In genomic region chr13:91351123-91351522, GRCh38 we compare ENCODE assay signal across 1 cellular context.
TF ChIP-seq lines count a peak whose summit lies in the region.

No MANE protein-coding gene starts in this region.

TF ChIP-seq in HepG2, 621 proteins besides CTCF, POLR2A, EP300 and RAD21:
- TF ChIP-seq RBM22 (optimal IDR thresholded peaks at IDR 0.05; ENCODE audit: low read length), result peak; percentile 76
- no peak for TF ChIP-seq NFIB (CRISPR knock-in tag; IDR thresholded peaks at IDR 0.05; ENCODE audit: borderline replicate concordance)
- no peak for TF ChIP-seq RARG (CRISPR knock-in tag; IDR thresholded peaks at IDR 0.05; ENCODE audit: low read depth)
- TF ChIP-seq PCBP2 (optimal IDR thresholded peaks at IDR 0.05; ENCODE audit: low read depth, low read length, poor library complexity, severe bottlenecking), result no peak
- TF ChIP-seq ELF1 (CRISPR knock-in tag; IDR thresholded peaks at IDR 0.05), result no peak
- TF ChIP-seq ZNF510 (CRISPR knock-in tag; IDR thresholded peaks at IDR 0.05; ENCODE audit: low read depth), result no peak
- no peak for TF ChIP-seq DDIT3 (CRISPR knock-in tag; IDR thresholded peaks at IDR 0.05)
- no peak for TF ChIP-seq ZNF296 (CRISPR knock-in tag; conservative IDR thresholded peaks at IDR 0.05)
